12 cellular contexts compared by ENCODE assay signal in genomic region chr17:80793421-80793820, GRCh38.
DNase-seq lines count a peak whose midpoint lies in the region; ATAC-seq, FAIRE-seq and TF ChIP-seq lines count a peak whose summit lies in the region.
"Had no signal": no experiment of that assay in that cellular context is flagged by ENCODE, and none has a peak within 500 bp of the region (broad histone marks: within the 10 kb centered on the region; RNA-seq: fewer than 3 reads in every experiment).

No MANE protein-coding gene starts in this region.

- peak overlapping the region; percentile 77 for H3K27ac Mint-ChIP-seq in activated CD4-positive, alpha-beta T cell treated with anti-CD3 and anti-CD28 coated beads for 36 hours
- H3K27ac Mint-ChIP-seq in activated T-helper 1 cell treated with anti-CD3 and anti-CD28 coated beads, Interleukin-12 subunit alpha, Interleukin-12 subunit beta, Interleukin-2, Interleukin-4 antibody, amounts not matched to agents 30 ng/mL and 10 ng/mL and 1 ng/mL, durations not matched to agents 14 hours and 24 hours and 36 hours, result peak overlapping the region; percentile 35

- peaks cover under 1% of the 10 kb centered on the region for H3K9me3 Mint-ChIP-seq in activated CD4-positive, alpha-beta T cell treated with anti-CD3 and anti-CD28 coated beads for 36 hours (ENCODE audit: low read depth)
- peaks cover 2% of the 10 kb centered on the region for H3K9me3 Mint-ChIP-seq in activated T-helper 1 cell treated with anti-CD3 and anti-CD28 coated beads, Interleukin-12 subunit alpha, Interleukin-12 subunit beta, Interleukin-2, Interleukin-4 antibody, amounts not matched to agents 30 ng/mL and 10 ng/mL and 1 ng/mL, durations not matched to agents 14 hours and 24 hours and 36 hours

- H3K4me3 ChIP-seq in kidney (ENCODE audit: low read length in 2 of 2) (no peak overlapping the region), spleen (no peak overlapping the region)
- H3K4me3 ChIP-seq: tibial artery had no signal

- peaks cover 49% of the 10 kb centered on the region for H3K36me3 Mint-ChIP-seq in activated CD4-positive, alpha-beta T cell treated with anti-CD3 and anti-CD28 coated beads for 36 hours (ENCODE audit: low read depth)
- H3K36me3 Mint-ChIP-seq in activated T-helper 1 cell treated with anti-CD3 and anti-CD28 coated beads, Interleukin-12 subunit alpha, Interleukin-12 subunit beta, Interleukin-2, Interleukin-4 antibody, amounts not matched to agents 30 ng/mL and 10 ng/mL and 1 ng/mL, durations not matched to agents 14 hours and 24 hours and 36 hours (ENCODE audit: low read depth), result peaks cover 52% of the 10 kb centered on the region

- CTCF ChIA-PET in activated CD4-positive, alpha-beta T cell treated with anti-CD3 and anti-CD28 coated beads for 36 hours (lab: Charles Lee), result interaction anchor here (0.8 to 1.3 kb wide), 3 partner anchors 14 to 218 kb away, joined by 3 to 4 read pairs (median 3); no protein-coding TSS in a partner anchor

- peaks cover 0 to 19% of the 10 kb centered on the region in 2 donors for H3K4me1 ChIP-seq in kidney (ENCODE audit: control insufficient read depth in 1 of 2, insufficient read depth in 1 of 2, low read depth in 1 of 2, low read length in 2 of 2)
- peaks cover 19 to 60% (median 41%) of the 10 kb centered on the region in 6 donors for H3K4me1 ChIP-seq in spleen

- POLR2A ChIA-PET in activated CD4-positive, alpha-beta T cell treated with anti-CD3 and anti-CD28 coated beads for 36 hours (lab: Charles Lee), result no interaction called here

- H3K36me3 ChIP-seq in kidney (ENCODE audit: control insufficient read depth in 1 of 2, insufficient read depth in 2 of 2, low read length in 2 of 2) (no peaks in the 10 kb centered on the region), spleen (peaks cover 0 to 41% (median 0%) of the 10 kb centered on the region in 6 donors)
- H3K36me3 ChIP-seq: tibial artery had no signal

- no peak overlapping the region for H3K4me3 Mint-ChIP-seq in activated CD4-positive, alpha-beta T cell treated with anti-CD3 and anti-CD28 coated beads for 36 hours
- no peak overlapping the region for H3K4me3 Mint-ChIP-seq in activated T-helper 1 cell treated with anti-CD3 and anti-CD28 coated beads, Interleukin-12 subunit alpha, Interleukin-12 subunit beta, Interleukin-2, Interleukin-4 antibody, amounts not matched to agents 30 ng/mL and 10 ng/mL and 1 ng/mL, durations not matched to agents 14 hours and 24 hours and 36 hours

- no peak for TF ChIP-seq POLR2A in spleen (IDR thresholded peaks at IDR 0.05)

- no peaks in the 10 kb centered on the region for H3K27me3 ChIP-seq in spleen (replicated peaks in 1 of 7)
- H3K27me3 ChIP-seq: tibial artery had no signal

- no peak for ATAC-seq in activated CD4-positive, alpha-beta T cell treated with anti-CD3 and anti-CD28 coated beads for 36 hours
- ATAC-seq in HG02759 (IDR thresholded peaks at IDR 0.05; ENCODE audit: unreplicated experiment), result no peak
- ATAC-seq in HG03521 (IDR thresholded peaks at IDR 0.05; ENCODE audit: unreplicated experiment), result no peak
- ATAC-seq: sciatic nerve had no signal

- H3K4me1 Mint-ChIP-seq in activated CD4-positive, alpha-beta T cell treated with anti-CD3 and anti-CD28 coated beads for 36 hours, result peaks cover 73% of the 10 kb centered on the region
- peaks cover 77% of the 10 kb centered on the region for H3K4me1 Mint-ChIP-seq in activated T-helper 1 cell treated with anti-CD3 and anti-CD28 coated beads, Interleukin-12 subunit alpha, Interleukin-12 subunit beta, Interleukin-2, Interleukin-4 antibody, amounts not matched to agents 30 ng/mL and 10 ng/mL and 1 ng/mL, durations not matched to agents 14 hours and 24 hours and 36 hours (ENCODE audit: low read depth)

- intact Hi-C loops in activated CD4-positive, alpha-beta T cell treated with anti-CD3 and anti-CD28 coated beads for 36 hours (cut with DNase I, micrococcal nuclease), result loop anchor here in 1 of 2 experiments (2.0 to 5.0 kb wide), 4 partner anchors 39 to 116 kb away; no protein-coding TSS in a partner anchor
- intact Hi-C loops in activated T-helper 1 cell treated with anti-CD3 and anti-CD28 coated beads, Interleukin-12 subunit alpha, Interleukin-12 subunit beta, Interleukin-2, Interleukin-4 antibody, amounts not matched to agents 30 ng/mL and 10 ng/mL and 1 ng/mL, durations not matched to agents 14 hours and 24 hours and 36 hours (cut with micrococcal nuclease), result loop anchor here (2.0 to 5.0 kb wide), 4 partner anchors 19 to 186 kb away; no protein-coding TSS in a partner anchor
- intact Hi-C loops in kidney (cut with DNase I) (no loop called here), spleen (cut with DNase I; ENCODE audit: low total_unique reads) (no loop called here)

- 95 to 99% (median 96%) methylated on average over 12 of the region's 12 CpGs for WGBS in spleen, 5 donors

- FAIRE-seq in kidney (lab: Jason Lieb, UNC), result no peak

- TF ChIP-seq CTCF in kidney (IDR thresholded peaks at IDR 0.05; ENCODE audit: borderline replicate concordance, extremely low read depth, insufficient read depth), result no peak
- no peak for TF ChIP-seq CTCF in spleen (IDR thresholded peaks at IDR 0.05 in 8 of 11, conservative IDR thresholded peaks at IDR 0.05 in 3 of 11)

- H3K9me3 ChIP-seq in kidney (ENCODE audit: control insufficient read depth in 1 of 2, low read length in 2 of 2) (no peaks in the 10 kb centered on the region), spleen (no peaks in the 10 kb centered on the region)
- H3K9me3 ChIP-seq: tibial artery had no signal

- H3K27ac ChIP-seq in kidney (ENCODE audit: low read depth in 2 of 2, low read length in 2 of 2) (no peak overlapping the region), spleen (no peak overlapping the region)

- no peaks in the 10 kb centered on the region for H3K27me3 Mint-ChIP-seq in activated CD4-positive, alpha-beta T cell treated with anti-CD3 and anti-CD28 coated beads for 36 hours
- H3K27me3 Mint-ChIP-seq in activated T-helper 1 cell treated with anti-CD3 and anti-CD28 coated beads, Interleukin-12 subunit alpha, Interleukin-12 subunit beta, Interleukin-2, Interleukin-4 antibody, amounts not matched to agents 30 ng/mL and 10 ng/mL and 1 ng/mL, durations not matched to agents 14 hours and 24 hours and 36 hours (ENCODE audit: insufficient read depth), result no peaks in the 10 kb centered on the region

- DNase-seq in activated CD4-positive, alpha-beta T cell treated with anti-CD3 and anti-CD28 coated beads for 36 hours, result no peak
- DNase-seq in activated CD4-positive, alpha-beta T cell treated with anti-CD3 and anti-CD28 coated beads, Interleukin-2, amount 50 U/mL, for 1 hour, result no peak
- DNase-seq in activated T-helper 1 cell treated with anti-CD3 and anti-CD28 coated beads, Interleukin-12 subunit alpha, Interleukin-12 subunit beta, Interleukin-2, Interleukin-4 antibody, amounts not matched to agents 30 ng/mL and 10 ng/mL and 1 ng/mL, durations not matched to agents 14 hours and 24 hours and 36 hours (ENCODE audit: low spot score), result no peak
- DNase-seq in kidney (peak; percentile 25), spleen (peak; percentile 57), SIG-M5 (lab: John Stamatoyannopoulos, UW) (no peak)
- DNase-seq: DMS153, erythroblast, tibial artery had no signal

- H3K9ac ChIP-seq in kidney (ENCODE audit: low read length in 2 of 2), result no peak overlapping the region

Comparison
In these comparisons a context has a peak if more than half of its experiments do, and no peak if none do; other contexts are left out.
1. DNase-seq: peak in kidney (single experiment) and spleen (single experiment); none in activated CD4-positive, alpha-beta T cell treated with anti-CD3 and anti-CD28 coated beads for 36 hours (single experiment), activated CD4-positive, alpha-beta T cell treated with anti-CD3 and anti-CD28 coated beads, Interleukin-2, amount 50 U/mL, for 1 hour (single experiment), activated T-helper 1 cell treated with anti-CD3 and anti-CD28 coated beads, Interleukin-12 subunit alpha, Interleukin-12 subunit beta, Interleukin-2, Interleukin-4 antibody, amounts not matched to agents 30 ng/mL and 10 ng/mL and 1 ng/mL, durations not matched to agents 14 hours and 24 hours and 36 hours (single experiment) and SIG-M5 (single experiment).